Comparison of ENCODE assay signal across 8 cellular contexts in genomic region chr5:94893404-94894145, GRCh38.
A peak's percentile ranks its signal among the peaks of the same experiment; 100 is the strongest.
DNase-seq lines count a peak whose midpoint lies in the region; ATAC-seq and TF ChIP-seq lines count a peak whose summit lies in the region.

No MANE protein-coding gene starts in this region.

- H3K4me3 ChIP-seq in adipocyte (ENCODE audit: low read length) = no peak overlapping the region

- no peaks in the 10 kb centered on the region; the same call in 1 of the 2 replicates for H3K4me1 Mint-ChIP-seq in HFFc6 (ENCODE audit: low read depth)

- no peak overlapping the region for H3K4me3 Mint-ChIP-seq in HFFc6

- peak; percentile 31 for DNase-seq in COR-L47 (lab: John Stamatoyannopoulos, UW)
- DNase-seq in HFFc6 = peak; percentile 13
- peak; percentile 21 for DNase-seq in adipocyte (ENCODE audit: low read depth)
- DNase-seq in kidney glomerular epithelial cell (lab: John Stamatoyannopoulos, UW) = peak; percentile 1
- DNase-seq in posterior vena cava (ENCODE audit: low spot score) = no peak
- no peak for DNase-seq in effector CD4-positive, alpha-beta T cell
- no peak for DNase-seq in GM19238 (ENCODE audit: insufficient read length, low spot score)

- no peaks in the 10 kb centered on the region for H3K9me3 ChIP-seq in adipocyte (ENCODE audit: control insufficient read depth, low read length)

- H3K27me3 ChIP-seq in adipocyte (replicated peaks; ENCODE audit: control insufficient read depth, insufficient read depth, low read length) = no peaks in the 10 kb centered on the region

- no peaks in the 10 kb centered on the region for H3K9me3 Mint-ChIP-seq in HFFc6

- peaks cover 2% of the 10 kb centered on the region for H3K27me3 Mint-ChIP-seq in HFFc6 (ENCODE audit: insufficient read depth)

- no peaks in the 10 kb centered on the region for H3K4me1 ChIP-seq in adipocyte (ENCODE audit: control insufficient read depth, insufficient read depth, low read length)

- no peak overlapping the region for H3K9ac ChIP-seq in adipocyte (ENCODE audit: low read length)

- intact Hi-C loops in posterior vena cava (cut with DNase I) = loop anchor here in 1 of 2 donors (10.0 kb wide), 1 partner anchor 1251 kb away; no protein-coding TSS in a partner anchor

- no peak overlapping the region for H3K27ac Mint-ChIP-seq in HFFc6

- peaks cover 25% of the 10 kb centered on the region for H3K36me3 ChIP-seq in adipocyte (ENCODE audit: control insufficient read depth, insufficient read depth, low read length, severe bottlenecking)

- no peak for ATAC-seq in GM21737 (IDR thresholded peaks at IDR 0.05; ENCODE audit: unreplicated experiment)

- peak; percentile 68 for TF ChIP-seq CTCF in HFFc6 (IDR thresholded peaks at IDR 0.05)

- H3K36me3 Mint-ChIP-seq in HFFc6 (ENCODE audit: low read depth) = no peaks in the 10 kb centered on the region

Comparison
In these comparisons a context has a peak if more than half of its experiments do, and no peak if none do; other contexts are left out.
1. DNase-seq: peak in COR-L47 (single experiment), HFFc6 (single experiment), adipocyte (single experiment) and kidney glomerular epithelial cell (single experiment); none in posterior vena cava (single experiment), effector CD4-positive, alpha-beta T cell (single experiment) and GM19238 (single experiment).